ENCODE assay signal across 24 cellular contexts in genomic region chr4:11138964-11139363, GRCh38.
"Had no signal": no experiment of that assay in that cellular context is flagged by ENCODE, and none has a peak within 500 bp of the region (broad histone marks: within the 10 kb centered on the region; RNA-seq: fewer than 3 reads in every experiment).

No MANE protein-coding gene starts in this region.

- H3K4me3 Mint-ChIP-seq: activated naive CD4-positive, alpha-beta T cell treated with anti-CD3 and anti-CD28 coated beads, Interleukin-2, amount 10 ng/mL, durations not matched to agents 7 days and 5 days; activated naive CD8-positive, alpha-beta T cell treated with anti-CD3 and anti-CD28 coated beads, Interleukin-2, amount 50 U/mL, for 24 hours; activated T-cell treated with anti-CD3 and anti-CD28 coated beads, Interleukin-2, amount 50 U/mL, for 72 hours; endodermal cell; nephron; stimulated activated effector memory CD8-positive, alpha-beta T cell treated with anti-CD3 and anti-CD28 coated beads, Interleukin-12 subunit alpha, Interleukin-12 subunit beta, amount 100 ng/mL, for 72 hours had no signal

- H3K4me1 ChIP-seq: esophagus squamous epithelium, gastrocnemius medialis, left ventricle myocardium inferior, pancreas, right lobe of liver, transverse colon had no signal

- H3K4me1 Mint-ChIP-seq: activated naive CD4-positive, alpha-beta T cell treated with anti-CD3 and anti-CD28 coated beads, Interleukin-2, amount 10 ng/mL, durations not matched to agents 7 days and 5 days; endodermal cell; nephron had no signal

- H3K27ac Mint-ChIP-seq: activated naive CD4-positive, alpha-beta T cell treated with anti-CD3 and anti-CD28 coated beads, Interleukin-2, amount 10 ng/mL, durations not matched to agents 7 days and 5 days; activated naive CD8-positive, alpha-beta T cell treated with anti-CD3 and anti-CD28 coated beads, Interleukin-2, amount 50 U/mL, for 24 hours; activated T-cell treated with anti-CD3 and anti-CD28 coated beads, Interleukin-2, amount 50 U/mL, for 72 hours; endodermal cell; nephron; stimulated activated effector memory CD8-positive, alpha-beta T cell treated with anti-CD3 and anti-CD28 coated beads, Interleukin-12 subunit alpha, Interleukin-12 subunit beta, amount 100 ng/mL, for 72 hours had no signal

- ATAC-seq: activated naive CD8-positive, alpha-beta T cell treated with anti-CD3 and anti-CD28 coated beads, Interleukin-2, amount 50 U/mL, for 24 hours; activated T-cell treated with anti-CD3 and anti-CD28 coated beads, Interleukin-2, amount 50 U/mL, for 72 hours; gastrocnemius medialis; pancreas; right lobe of liver; stimulated activated effector memory CD8-positive, alpha-beta T cell treated with anti-CD3 and anti-CD28 coated beads, Interleukin-12 subunit alpha, Interleukin-12 subunit beta, amount 100 ng/mL, for 72 hours had no signal

- H3K27ac ChIP-seq: cardiac muscle cell, esophagus squamous epithelium, gastrocnemius medialis, left ventricle myocardium inferior, pancreas, right lobe of liver, skin epidermis, transverse colon had no signal

- H3K4me3 ChIP-seq: cardiac muscle cell, esophagus squamous epithelium, gastrocnemius medialis, left ventricle myocardium inferior, pancreas, right lobe of liver, skin epidermis, transverse colon had no signal

- H3K9me3 ChIP-seq: esophagus squamous epithelium, gastrocnemius medialis, left ventricle myocardium inferior, pancreas, right lobe of liver, transverse colon had no signal

- DNase-seq: activated CD4-positive, alpha-beta T cell treated with anti-CD3 and anti-CD28 coated beads for 4 hours; activated CD4-positive, alpha-beta T cell treated with anti-CD3 and anti-CD28 coated beads, Interleukin-2, amount 50 U/mL, for 48 hours; activated CD4-positive, CD25-positive, alpha-beta regulatory T cell; activated CD8-positive, alpha-beta memory T cell treated with anti-CD3 and anti-CD28 coated beads, Interleukin-2, amount 50 U/mL, for 48 hours; activated effector memory CD4-positive, alpha-beta T cell treated with Interleukin-2 at 50 U/mL for 16 hours; activated naive CD4-positive, alpha-beta T cell treated with anti-CD3 and anti-CD28 coated beads, Interleukin-2, amount 10 ng/mL, durations not matched to agents 7 days and 5 days; activated naive CD8-positive, alpha-beta T cell treated with anti-CD3 and anti-CD28 coated beads, Interleukin-2, amount 50 U/mL, for 24 hours; activated T-cell treated with anti-CD3 and anti-CD28 coated beads, Interleukin-2, amount 50 U/mL, for 72 hours; cortex of kidney; endodermal cell; esophagus squamous epithelium; gastrocnemius medialis; hippocampal formation; kidney glomerular epithelial cell; left ventricle myocardium inferior; midbrain; pancreas; right lobe of liver; stimulated activated CD4-positive, alpha-beta T cell treated with anti-CD3 and anti-CD28 coated beads, Interleukin-1b, Interleukin-23, amount 100 ng/mL, for 48 hours; transverse colon had no signal

- H3K36me3 Mint-ChIP-seq: activated naive CD4-positive, alpha-beta T cell treated with anti-CD3 and anti-CD28 coated beads, Interleukin-2, amount 10 ng/mL, durations not matched to agents 7 days and 5 days; stimulated activated effector memory CD8-positive, alpha-beta T cell treated with anti-CD3 and anti-CD28 coated beads, Interleukin-12 subunit alpha, Interleukin-12 subunit beta, amount 100 ng/mL, for 72 hours had no signal

- H3K27me3 ChIP-seq: cardiac muscle cell, esophagus squamous epithelium, gastrocnemius medialis, pancreas, right lobe of liver, transverse colon had no signal

- H3K36me3 ChIP-seq: cardiac muscle cell, esophagus squamous epithelium, gastrocnemius medialis, left ventricle myocardium inferior, pancreas, right lobe of liver, transverse colon had no signal

- H3K27me3 Mint-ChIP-seq: activated naive CD4-positive, alpha-beta T cell treated with anti-CD3 and anti-CD28 coated beads, Interleukin-2, amount 10 ng/mL, durations not matched to agents 7 days and 5 days had no signal
